8 cellular contexts compared by ENCODE assay signal in genomic region chr9:128323786-128324185, GRCh38. TPM values are rescaled to one million over a fixed set of nuclear protein-coding genes. Genes with fewer than 3 reads are reported as not detected.
DNase-seq lines count a peak whose midpoint lies in the region; ATAC-seq, FAIRE-seq and TF ChIP-seq lines count a peak whose summit lies in the region.

No MANE protein-coding gene starts in this region.

- H3K9me3 ChIP-seq in tibial artery = no peaks in the 10 kb centered on the region

- peak overlapping the region; percentile 85 for H3K4me3 ChIP-seq in kidney epithelial cell (ENCODE audit: low read depth, low read length)
- peak overlapping the region; percentile 83 to 91 for H3K4me3 ChIP-seq in tibial artery

- FAIRE-seq in GM19239 (lab: Jason Lieb, UNC) = no peak

- no peaks in the 10 kb centered on the region for H3K27me3 Mint-ChIP-seq in activated T-cell treated with anti-CD3 and anti-CD28 coated beads, Interleukin-2, amount 50 U/mL, for 4 hours (ENCODE audit: low read depth)

- H3K27ac Mint-ChIP-seq in activated naive CD4-positive, alpha-beta T cell treated with anti-CD3 and anti-CD28 coated beads, Interleukin-2, amount 50 U/mL, for 72 hours = peak overlapping the region; percentile 93 to 99

- no peaks in the 10 kb centered on the region for H3K9me3 Mint-ChIP-seq in activated T-cell treated with anti-CD3 and anti-CD28 coated beads, Interleukin-2, amount 50 U/mL, for 4 hours
- no peaks in the 10 kb centered on the region for H3K9me3 Mint-ChIP-seq in activated naive CD4-positive, alpha-beta T cell treated with anti-CD3 and anti-CD28 coated beads, Interleukin-2, amount 50 U/mL, for 72 hours

- intact Hi-C loops in tibial artery (cut with DNase I; ENCODE audit: low total_unique reads) = no loop called here

- H3K4me1 Mint-ChIP-seq in activated T-cell treated with anti-CD3 and anti-CD28 coated beads, Interleukin-2, amount 50 U/mL, for 4 hours (ENCODE audit: low read depth) = peaks cover 16% of the 10 kb centered on the region

- peaks cover 0 to 36% (median 20%) of the 10 kb centered on the region in 4 donors for H3K4me1 ChIP-seq in tibial artery

- ATAC-seq in activated T-cell treated with anti-CD3 and anti-CD28 coated beads, Interleukin-2, amount 50 U/mL, for 4 hours = no peak
- ATAC-seq in activated naive CD4-positive, alpha-beta T cell treated with anti-CD3 and anti-CD28 coated beads, Interleukin-2, amount 50 U/mL, for 72 hours = no peak

- peaks cover 15% of the 10 kb centered on the region for H3K36me3 Mint-ChIP-seq in activated T-cell treated with anti-CD3 and anti-CD28 coated beads, Interleukin-2, amount 50 U/mL, for 4 hours (ENCODE audit: insufficient read depth)
- peaks cover 6 to 20% of the 10 kb centered on the region in 2 donors for H3K36me3 Mint-ChIP-seq in activated naive CD4-positive, alpha-beta T cell treated with anti-CD3 and anti-CD28 coated beads, Interleukin-2, amount 50 U/mL, for 72 hours

- TF ChIP-seq CTCF in kidney epithelial cell (IDR thresholded peaks at IDR 0.05; ENCODE audit: insufficient read depth, low read length, poor library complexity, severe bottlenecking) = no peak
- no peak for TF ChIP-seq CTCF in tibial artery (IDR thresholded peaks at IDR 0.05)

- no peak overlapping the region for H3K27ac ChIP-seq in tibial artery

- H3K36me3 ChIP-seq in kidney epithelial cell (ENCODE audit: control insufficient read depth, insufficient read depth, low read length) (no peaks in the 10 kb centered on the region), tibial artery (peaks cover 10 to 60% (median 20%) of the 10 kb centered on the region in 3 donors)

- no peaks in the 10 kb centered on the region for H3K27me3 ChIP-seq in kidney epithelial cell (ENCODE audit: control insufficient read depth, insufficient read depth, low read length)
- no peaks in the 10 kb centered on the region for H3K27me3 ChIP-seq in tibial artery

- no peak for DNase-seq in activated T-cell treated with anti-CD3 and anti-CD28 coated beads, Interleukin-2, amount 50 U/mL, for 4 hours
- DNase-seq in activated T-cell treated with anti-CD3 and anti-CD28 coated beads for 4 hours = no peak
- DNase-seq in activated naive CD4-positive, alpha-beta T cell treated with anti-CD3 and anti-CD28 coated beads, Interleukin-2, amount 50 U/mL, for 72 hours (ENCODE audit: low spot score in 2 of 2) = no peak
- no peak for DNase-seq in kidney epithelial cell (ENCODE audit: low read depth)
- no peak for DNase-seq in tibial artery
- DNase-seq in NCI-H1417 (lab: John Stamatoyannopoulos, UW) = no peak
- DNase-seq in GM19239 (ENCODE audit: insufficient read length, low spot score) = no peak
- DNase-seq in NCI-H510A treated with DMSO at 0.1 percent for 48 hours (lab: John Stamatoyannopoulos, UW) = no peak

- peak overlapping the region; percentile 95 for H3K4me3 Mint-ChIP-seq in activated T-cell treated with anti-CD3 and anti-CD28 coated beads, Interleukin-2, amount 50 U/mL, for 4 hours

RNA-seq across cellular contexts. Expression of gene COQ4, which starts 1.1 kb away (rescaled TPM):
- total RNA-seq in activated T-cell treated with anti-CD3 and anti-CD28 coated beads, Interleukin-2, amount 50 U/mL, for 4 hours = 10 to 100 TPM; 60.7 to 63.9 (median 62.4) TPM
- total RNA-seq in activated naive CD4-positive, alpha-beta T cell treated with anti-CD3 and anti-CD28 coated beads, Interleukin-2, amount 50 U/mL, for 72 hours = 10 to 100 TPM; 33.9 to 38.3 TPM
- 46.3 and 59.8 TPM in 2 replicates for total RNA-seq in kidney epithelial cell

RNA-seq across cellular contexts. Expression of gene TRUB2, which starts 1.5 kb away (rescaled TPM):
- total RNA-seq in activated T-cell treated with anti-CD3 and anti-CD28 coated beads, Interleukin-2, amount 50 U/mL, for 4 hours = 10 to 100 TPM; 64.6 to 71.7 (median 69.7) TPM
- 10 to 100 TPM; 25.6 to 35.9 TPM for total RNA-seq in activated naive CD4-positive, alpha-beta T cell treated with anti-CD3 and anti-CD28 coated beads, Interleukin-2, amount 50 U/mL, for 72 hours
- total RNA-seq in kidney epithelial cell = 12.7 and 24.4 TPM in 2 replicates

RNA-seq across cellular contexts. Expression of gene SLC27A4, which starts 16.5 kb away (rescaled TPM):
- total RNA-seq in activated T-cell treated with anti-CD3 and anti-CD28 coated beads, Interleukin-2, amount 50 U/mL, for 4 hours = 10 to 100 TPM; 51.3 to 59.0 (median 56.0) TPM
- total RNA-seq in activated naive CD4-positive, alpha-beta T cell treated with anti-CD3 and anti-CD28 coated beads, Interleukin-2, amount 50 U/mL, for 72 hours = 10 to 100 TPM in 1 of 2 donors, 1 to 10 TPM in 1; 9.4 to 10.2 TPM
- 39.4 and 40.3 TPM in 2 replicates for total RNA-seq in kidney epithelial cell

RNA-seq across cellular contexts. Expression of gene URM1, which starts 47.4 kb away (rescaled TPM):
- total RNA-seq in activated T-cell treated with anti-CD3 and anti-CD28 coated beads, Interleukin-2, amount 50 U/mL, for 4 hours = 100 to 1,000 TPM in 2 of 3 donors, 10 to 100 TPM in 1; 93.3 to 106 (median 104) TPM
- total RNA-seq in activated naive CD4-positive, alpha-beta T cell treated with anti-CD3 and anti-CD28 coated beads, Interleukin-2, amount 50 U/mL, for 72 hours = 10 to 100 TPM; 36.4 to 77.9 TPM
- total RNA-seq in kidney epithelial cell = 47.3 and 49.9 TPM in 2 replicates

RNA-seq across cellular contexts. Expression of gene SWI5, which starts 47.7 kb away (rescaled TPM):
- total RNA-seq in activated T-cell treated with anti-CD3 and anti-CD28 coated beads, Interleukin-2, amount 50 U/mL, for 4 hours = 10 to 100 TPM; 18.6 to 19.5 (median 19.1) TPM
- total RNA-seq in activated naive CD4-positive, alpha-beta T cell treated with anti-CD3 and anti-CD28 coated beads, Interleukin-2, amount 50 U/mL, for 72 hours = 10 to 100 TPM; 15.6 to 16.9 TPM
- total RNA-seq in kidney epithelial cell = 37.4 and 45.5 TPM in 2 replicates
